ENCODE assay signal across 9 cellular contexts in the genomic region with DNA sequence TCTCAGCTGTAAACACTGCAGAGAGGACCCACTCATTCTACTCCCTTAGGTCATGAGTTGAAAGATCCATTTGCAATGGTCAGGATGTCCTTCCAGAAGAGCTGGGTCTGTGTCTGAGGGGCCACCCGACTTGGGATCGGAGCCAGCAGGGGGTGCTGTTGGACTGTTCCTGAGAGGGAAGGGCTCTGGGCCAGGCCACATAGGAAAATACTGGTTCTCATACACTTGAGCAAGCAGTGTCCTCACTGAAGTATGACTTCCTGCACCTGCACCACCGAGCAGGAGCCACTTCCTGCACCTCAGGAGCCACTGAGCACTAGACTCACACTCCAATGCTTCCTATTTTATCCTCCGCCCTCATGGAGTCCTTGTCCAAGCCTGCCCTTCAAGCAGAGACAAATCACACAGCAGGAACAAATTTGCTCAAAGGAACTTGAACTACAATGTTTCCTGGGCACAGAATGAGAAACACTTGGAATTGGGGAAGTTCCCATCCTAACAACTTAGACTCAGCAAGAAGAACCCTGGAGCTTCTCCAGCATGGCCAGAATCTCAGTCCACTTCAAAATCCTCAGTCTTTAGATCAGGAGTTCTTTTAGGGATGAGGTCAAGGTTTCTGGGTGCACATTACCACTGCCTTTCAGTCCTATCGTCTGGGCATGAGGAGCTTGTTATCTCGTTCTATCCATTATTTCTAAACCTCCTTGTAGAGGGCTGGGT. TPM values are rescaled to one million over a fixed set of nuclear protein-coding genes. Genes with fewer than 3 reads are reported as not detected.
DNase-seq lines count a peak whose midpoint lies in the region; ATAC-seq, FAIRE-seq and TF ChIP-seq lines count a peak whose summit lies in the region.
"Had no signal": no experiment of that assay in that cellular context is flagged by ENCODE, and none has a peak within 500 bp of the region (broad histone marks: within the 10 kb centered on the region; RNA-seq: fewer than 3 reads in every experiment).

No MANE protein-coding gene starts in this region.

- peak; percentile 100 for FAIRE-seq in GM19239 (lab: Jason Lieb, UNC)

- intact Hi-C loops in activated CD4-positive, alpha-beta memory T cell treated with anti-CD3 and anti-CD28 coated beads for 36 hours (cut with micrococcal nuclease): loop anchor here (1.0 kb wide), 3 partner anchors 27 to 214 kb away; no protein-coding TSS in a partner anchor
- intact Hi-C loops in natural killer cell (cut with micrococcal nuclease): no loop called here

- H3K36me3 Mint-ChIP-seq in activated CD4-positive, alpha-beta memory T cell treated with anti-CD3 and anti-CD28 coated beads for 36 hours: no peaks in the 10 kb centered on the region
- H3K36me3 Mint-ChIP-seq in endothelial cell (ENCODE audit: low read depth, unreplicated experiment): no peaks in the 10 kb centered on the region
- no peaks in the 10 kb centered on the region for H3K36me3 Mint-ChIP-seq in natural killer cell
- H3K36me3 Mint-ChIP-seq in stimulated activated naive CD8-positive, alpha-beta T cell treated with anti-CD3 and anti-CD28 coated beads, Interleukin-15, Interleukin-2, amounts not matched to agents 100 ng/mL and 50 ng/mL, for 24 hours (ENCODE audit: low read depth): no peaks in the 10 kb centered on the region

- CTCF ChIA-PET in activated CD4-positive, alpha-beta memory T cell treated with anti-CD3 and anti-CD28 coated beads for 36 hours (lab: Charles Lee): interaction anchor here (0.6 to 22.6 kb wide), 21 partner anchors 8 to 1316 kb away, joined by 3 to 569 read pairs (median 4); a partner anchor contains a TSS

- no peaks in the 10 kb centered on the region for H3K9me3 Mint-ChIP-seq in activated CD4-positive, alpha-beta memory T cell treated with anti-CD3 and anti-CD28 coated beads for 36 hours
- H3K9me3 Mint-ChIP-seq in endothelial cell (ENCODE audit: unreplicated experiment) (no peaks in the 10 kb centered on the region), natural killer cell (no peaks in the 10 kb centered on the region)
- H3K9me3 Mint-ChIP-seq in stimulated activated naive CD8-positive, alpha-beta T cell treated with anti-CD3 and anti-CD28 coated beads, Interleukin-15, Interleukin-2, amounts not matched to agents 100 ng/mL and 50 ng/mL, for 24 hours: no peaks in the 10 kb centered on the region

- ATAC-seq in HG03342 (IDR thresholded peaks at IDR 0.05; ENCODE audit: unreplicated experiment) (peak; percentile 74), natural killer cell (peak; percentile 58 to 70 (median 64))

- DNase-seq in CD1c-positive myeloid dendritic cell (ENCODE audit: extremely low spot score): peak; percentile 71
- peak; percentile 58 for DNase-seq in GM19239 (ENCODE audit: insufficient read length, low spot score)
- DNase-seq in NCI-H748 treated with DMSO at 0.1 percent for 48 hours (lab: John Stamatoyannopoulos, UW): peak; percentile 22
- peak; percentile 91 for DNase-seq in activated CD4-positive, alpha-beta memory T cell treated with anti-CD3 and anti-CD28 coated beads for 36 hours
- peak; percentile 87 for DNase-seq in endothelial cell (ENCODE audit: low spot score)
- DNase-seq in natural killer cell: peak; percentile 45

- POLR2A ChIA-PET in activated CD4-positive, alpha-beta memory T cell treated with anti-CD3 and anti-CD28 coated beads for 36 hours (lab: Charles Lee): interaction anchor here (1.6 kb wide), 1 partner anchor 28 kb away, joined by 3 read pairs; no protein-coding TSS in a partner anchor

- TF ChIP-seq CTCF in endothelial cell (IDR thresholded peaks at IDR 0.05; ENCODE audit: unreplicated experiment): peak; percentile 66
- TF ChIP-seq CTCF in natural killer cell (IDR thresholded peaks at IDR 0.05): peak; percentile 45

- peaks cover 37% of the 10 kb centered on the region for H3K4me1 Mint-ChIP-seq in activated CD4-positive, alpha-beta memory T cell treated with anti-CD3 and anti-CD28 coated beads for 36 hours (ENCODE audit: low read depth)
- H3K4me1 Mint-ChIP-seq in endothelial cell (ENCODE audit: unreplicated experiment) (peaks cover 10% of the 10 kb centered on the region), natural killer cell (peaks cover 0 to 7% of the 10 kb centered on the region in 2 donors)
- peaks cover 42% of the 10 kb centered on the region for H3K4me1 Mint-ChIP-seq in stimulated activated naive CD8-positive, alpha-beta T cell treated with anti-CD3 and anti-CD28 coated beads, Interleukin-15, Interleukin-2, amounts not matched to agents 100 ng/mL and 50 ng/mL, for 24 hours (ENCODE audit: low read depth)

- peak overlapping the region; percentile 2 for H3K4me3 Mint-ChIP-seq in activated CD4-positive, alpha-beta memory T cell treated with anti-CD3 and anti-CD28 coated beads for 36 hours
- H3K4me3 Mint-ChIP-seq in endothelial cell (ENCODE audit: unreplicated experiment): no peak overlapping the region
- no peak overlapping the region for H3K4me3 Mint-ChIP-seq in natural killer cell
- H3K4me3 Mint-ChIP-seq in stimulated activated naive CD8-positive, alpha-beta T cell treated with anti-CD3 and anti-CD28 coated beads, Interleukin-15, Interleukin-2, amounts not matched to agents 100 ng/mL and 50 ng/mL, for 24 hours: no peak overlapping the region

- peak overlapping the region; percentile 46 for H3K27ac Mint-ChIP-seq in activated CD4-positive, alpha-beta memory T cell treated with anti-CD3 and anti-CD28 coated beads for 36 hours
- H3K27ac Mint-ChIP-seq in endothelial cell (ENCODE audit: unreplicated experiment): no peak overlapping the region
- H3K27ac Mint-ChIP-seq in natural killer cell: no peak overlapping the region
- H3K27ac Mint-ChIP-seq in stimulated activated naive CD8-positive, alpha-beta T cell treated with anti-CD3 and anti-CD28 coated beads, Interleukin-15, Interleukin-2, amounts not matched to agents 100 ng/mL and 50 ng/mL, for 24 hours: peak overlapping the region; percentile 76

- H3K27me3 Mint-ChIP-seq in activated CD4-positive, alpha-beta memory T cell treated with anti-CD3 and anti-CD28 coated beads for 36 hours: no peaks in the 10 kb centered on the region
- peaks cover 7% of the 10 kb centered on the region for H3K27me3 Mint-ChIP-seq in endothelial cell (ENCODE audit: unreplicated experiment)
- peaks cover 0 to 39% of the 10 kb centered on the region in 2 donors for H3K27me3 Mint-ChIP-seq in natural killer cell (ENCODE audit: low read depth in 2 of 2)
- H3K27me3 Mint-ChIP-seq in stimulated activated naive CD8-positive, alpha-beta T cell treated with anti-CD3 and anti-CD28 coated beads, Interleukin-15, Interleukin-2, amounts not matched to agents 100 ng/mL and 50 ng/mL, for 24 hours: peaks cover 3% of the 10 kb centered on the region

RNA-seq across cellular contexts. Expression of a gene that starts 36.6 kb away (rescaled TPM):
- not detected for total RNA-seq in activated CD4-positive, alpha-beta memory T cell treated with anti-CD3 and anti-CD28 coated beads for 36 hours
- total RNA-seq in endothelial cell (ENCODE audit: unreplicated experiment) (not detected), natural killer cell (not detected)
- total RNA-seq: T-helper 2 cell treated with Interferon-gamma antibody and Interleukin-4, amounts not matched to agents 100 ng/mL and 5 ng/mL, for 36 hours had no signal

Comparison
In these comparisons a context has a peak if more than half of its experiments do, and no peak if none do; other contexts are left out.
1. Peak in every context shown above with its lines: DNase-seq and ATAC-seq.
2. DNase-seq: peak in every context shown above with its lines; median percentile 91 in activated CD4-positive, alpha-beta memory T cell treated with anti-CD3 and anti-CD28 coated beads for 36 hours; 87 in endothelial cell; 71 in CD1c-positive myeloid dendritic cell; 58 in GM19239; 45 in natural killer cell; 22 in NCI-H748 treated with DMSO at 0.1 percent for 48 hours.
3. H3K27ac Mint-ChIP-seq: peak in activated CD4-positive, alpha-beta memory T cell treated with anti-CD3 and anti-CD28 coated beads for 36 hours (single experiment) and stimulated activated naive CD8-positive, alpha-beta T cell treated with anti-CD3 and anti-CD28 coated beads, Interleukin-15, Interleukin-2, amounts not matched to agents 100 ng/mL and 50 ng/mL, for 24 hours (single experiment); none in endothelial cell (single experiment) and natural killer cell (0 of 2).